ENCODE assay signal across 8 cellular contexts in genomic region chr9:133532937-133533668, GRCh38. TPM values are rescaled to one million over a fixed set of nuclear protein-coding genes. Genes with fewer than 3 reads are reported as not detected.
DNase-seq lines count a peak whose midpoint lies in the region; ATAC-seq, FAIRE-seq and TF ChIP-seq lines count a peak whose summit lies in the region.

No MANE protein-coding gene starts in this region.

- ATAC-seq in heart left ventricle (peak; percentile 40 to 81 (median 60)), HG03565 (IDR thresholded peaks at IDR 0.05; ENCODE audit: unreplicated experiment) (no peak), HG03097 (IDR thresholded peaks at IDR 0.05; ENCODE audit: low FRiP score, unreplicated experiment) (no peak)

- peak overlapping the region in 3 of 12 donors; percentile 54 to 81 (median 75) for H3K27ac ChIP-seq in heart left ventricle
- H3K27ac ChIP-seq in small intestine (ENCODE audit: low read depth in 1 of 2, low read length in 1 of 2) = no peak overlapping the region

- H3K36me3 Mint-ChIP-seq in Calu3 (ENCODE audit: insufficient read depth, unreplicated experiment) = no peaks in the 10 kb centered on the region

- H3K4me3 ChIP-seq in heart left ventricle (no peak overlapping the region), small intestine (ENCODE audit: low read depth in 1 of 2, low read length in 2 of 2) (no peak overlapping the region)

- H3K9me3 Mint-ChIP-seq in Calu3 (ENCODE audit: low read depth, unreplicated experiment) = no peaks in the 10 kb centered on the region

- TF ChIP-seq POLR2A in heart left ventricle (IDR thresholded peaks at IDR 0.05) = no peak

- no TSS peak for BruUV-seq in Calu3 (replicated peaks; lab: Mats Ljungman, UMichigan)

- peaks cover 52% of the 10 kb centered on the region for H3K27me3 Mint-ChIP-seq in Calu3 (ENCODE audit: unreplicated experiment)

- peak; percentile 81 for DNase-seq in Calu3
- DNase-seq in KG1 (lab: John Stamatoyannopoulos, UW) = peak; percentile 46
- DNase-seq in SHP77 (lab: John Stamatoyannopoulos, UW) = peak; percentile 83 to 88
- DNase-seq in activated naive CD4-positive, alpha-beta T cell treated with Interleukin-2 at 50 U/mL for 16 hours = peak; percentile 49
- peak; percentile 69 to 81 (median 74) for DNase-seq in heart left ventricle
- DNase-seq in small intestine = peak; percentile 39

- intact Hi-C loops in Calu3 (cut with micrococcal nuclease; ENCODE audit: unreplicated experiment) (loop anchor here (5.0 kb wide), 1 partner anchor 194 kb away; no protein-coding TSS in a partner anchor), heart left ventricle (cut with DNase I) (loop anchor here (1.0 to 10.0 kb wide), 6 partner anchors 189 to 462 kb away; partner anchors contain the start of gene VAV2 (in 1 of the 10))

- H3K27ac Mint-ChIP-seq in Calu3 (ENCODE audit: unreplicated experiment) = no peak overlapping the region

- H3K4me1 Mint-ChIP-seq in Calu3 (ENCODE audit: low read depth, unreplicated experiment) = no peaks in the 10 kb centered on the region

- H3K27me3 ChIP-seq in heart left ventricle (peaks cover 0 to 24% (median 0%) of the 10 kb centered on the region in 9 donors), small intestine (ENCODE audit: control insufficient read depth in 2 of 2, insufficient read depth in 2 of 2, low read length in 2 of 2) (peaks cover 3 to 5% of the 10 kb centered on the region in 2 donors)

- H3K36me3 ChIP-seq in heart left ventricle (no peaks in the 10 kb centered on the region), small intestine (ENCODE audit: control insufficient read depth in 2 of 2, insufficient read depth in 2 of 2, low read length in 2 of 2) (no peaks in the 10 kb centered on the region)

- no peak for FAIRE-seq in small intestine (lab: Jason Lieb, UNC)

- H3K4me3 Mint-ChIP-seq in Calu3 (ENCODE audit: low read depth, unreplicated experiment) = no peak overlapping the region

- CTCF ChIA-PET in Calu3 (lab: Charles Lee) = interaction anchor here (1.1 kb wide), 1 partner anchor 33 kb away, joined by 3 read pairs; no protein-coding TSS in a partner anchor

- H3K4me1 ChIP-seq in heart left ventricle (peaks cover 0 to 57% (median 25%) of the 10 kb centered on the region in 12 donors), small intestine (ENCODE audit: control insufficient read depth in 2 of 2, insufficient read depth in 1 of 2, low read depth in 1 of 2, low read length in 1 of 2) (peaks cover 0 to 2% of the 10 kb centered on the region in 2 donors)

- TF ChIP-seq CTCF in Calu3 (IDR thresholded peaks at IDR 0.05; ENCODE audit: unreplicated experiment) (peak; percentile 61), heart left ventricle (IDR thresholded peaks at IDR 0.05) (peak in 11 of 12 donors; percentile 43 to 70 (median 54))

- 53 to 69% (median 68%) methylated on average over 13 to 20 of the region's 20 CpGs for WGBS in heart left ventricle, 4 donors
- 35 to 60% (median 36%) methylated on average over 18 to 20 of the region's 20 CpGs for WGBS in small intestine, 3 donors

- H3K9me3 ChIP-seq in heart left ventricle (no peaks in the 10 kb centered on the region), small intestine (ENCODE audit: control insufficient read depth, low read depth) (no peaks in the 10 kb centered on the region)

RNA-seq across cellular contexts. Expression of gene ADAMTSL2, which starts 1.4 kb away (rescaled TPM):
- total RNA-seq in Calu3 (2022) (0.14 TPM in 1 of 2 replicates, not detected in the other), heart left ventricle (1 to 10 TPM; 2.3 to 5.1 (median 4.2) TPM)
- polyA plus RNA-seq in heart left ventricle (1 to 10 TPM; 2.3 to 3.5 TPM), small intestine (1 to 10 TPM in 1 of 3 donors, under 1 TPM in 2; 0.22 to 1.2 (median 0.27) TPM)

RNA-seq across cellular contexts. Expression of gene MYMK, which starts 8.3 kb away (rescaled TPM):
- not detected in 2 replicates for total RNA-seq in Calu3 (2022)
- total RNA-seq in heart left ventricle = not detected
- polyA plus RNA-seq in heart left ventricle = not detected
- not detected for polyA plus RNA-seq in small intestine

RNA-seq across cellular contexts. Expression of gene SLC2A6, which starts 54.2 kb away (rescaled TPM):
- 9.3 and 11.6 TPM in 2 replicates for total RNA-seq in Calu3 (2022)
- total RNA-seq in heart left ventricle = 10 to 100 TPM in 1 of 9 donors, 1 to 10 TPM in 8; 1.8 to 10.4 (median 3.2) TPM
- 1 to 10 TPM; 2.7 to 4.9 TPM for polyA plus RNA-seq in heart left ventricle
- 1 to 10 TPM in 2 of 3 donors, under 1 TPM in 1; 0.89 to 2.5 (median 1.6) TPM for polyA plus RNA-seq in small intestine

Comparison
In these comparisons a context has a peak if more than half of its experiments do, and no peak if none do; other contexts are left out.
1. ATAC-seq: peak in heart left ventricle (4 of 4); none in HG03565 (single experiment) and HG03097 (single experiment).
2. Peak in every context shown above with its lines, with median percentiles within 50 percentile points of each other: DNase-seq.